Comparison of ENCODE assay signal across 8 cellular contexts in the genomic region with DNA sequence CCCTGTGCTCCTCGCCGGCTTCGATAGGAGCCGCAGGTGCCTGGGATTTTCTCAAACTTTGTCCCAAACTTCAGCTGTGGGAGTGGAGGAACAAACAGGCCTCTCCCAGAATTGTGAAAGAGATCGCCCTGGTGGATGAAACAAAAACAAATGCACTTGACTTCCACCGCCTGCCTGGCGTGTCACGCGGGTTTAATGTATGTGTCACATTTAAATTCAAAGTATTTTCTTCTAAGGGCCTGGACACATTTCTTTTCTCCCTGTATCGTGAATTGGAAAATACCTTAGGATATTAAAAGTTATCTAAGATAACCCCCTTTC. TPM values are rescaled to one million over a fixed set of nuclear protein-coding genes. Genes with fewer than 3 reads are reported as not detected.
DNase-seq lines count a peak whose midpoint lies in the region; ATAC-seq and TF ChIP-seq lines count a peak whose summit lies in the region.

No MANE protein-coding gene starts in this region.

- H3K4me3 ChIP-seq in PC-3 (ENCODE audit: low read length) (peak overlapping the region; percentile 98), stomach smooth muscle (ENCODE audit: low read length in 2 of 2) (peak overlapping the region; percentile 86)

- H2AFZ ChIP-seq in PC-3 (ENCODE audit: low read length) = peak overlapping the region; percentile 73

- POLR2A ChIA-PET in PC-3 (lab: Charles Lee; ENCODE audit: unreplicated experiment) (interaction anchor here (0.6 to 1.5 kb wide), 4 partner anchors 13 to 35 kb away, joined by 3 to 26 read pairs (median 6); no protein-coding TSS in a partner anchor), MCF 10A (lab: Yijun Ruan, JAX) (interaction anchor here (0.6 to 9.2 kb wide), 47 partner anchors 8 to 526 kb away, joined by 3 to 367 read pairs (median 6); a partner anchor contains a TSS)

- H3K9me3 Mint-ChIP-seq in MCF 10A (ENCODE audit: unreplicated experiment) = no peaks in the 10 kb centered on the region

- BruUV-seq in PC-3 (replicated peaks; lab: Mats Ljungman, UMichigan) = TSS peak; percentile 89
- TSS peak; percentile 84 for BruUV-seq in MCF 10A (replicated peaks; lab: Mats Ljungman, UMichigan)

- TF ChIP-seq CTCF in C4-2B (conservative IDR thresholded peaks at IDR 0.05) (peak; percentile 29; the same call in 1 of the 2 replicates), PC-3 (conservative IDR thresholded peaks at IDR 0.05; ENCODE audit: low read depth, low read length) (no peak), MCF 10A (IDR thresholded peaks at IDR 0.05; ENCODE audit: unreplicated experiment) (no peak)

- ATAC-seq in GM18870 (IDR thresholded peaks at IDR 0.05; ENCODE audit: unreplicated experiment) = peak; percentile 28
- peak; percentile 14 for ATAC-seq in HG03095 (IDR thresholded peaks at IDR 0.05; ENCODE audit: unreplicated experiment)
- ATAC-seq in PC-3 = peak; percentile 27
- peak; percentile 46 for ATAC-seq in left lobe of liver

- H3K27ac ChIP-seq in C4-2B = peak overlapping the region; percentile 98
- H3K27ac ChIP-seq in PC-3 (ENCODE audit: low read length) = peak overlapping the region; percentile 87
- peak overlapping the region; percentile 91 for H3K27ac ChIP-seq in stomach smooth muscle (ENCODE audit: low read length)

- peak; percentile 70 for DNase-seq in PC-3
- DNase-seq in MCF 10A (ENCODE audit: unreplicated experiment) = peak; percentile 85
- DNase-seq in left lobe of liver (ENCODE audit: low spot score) = no peak
- no peak for DNase-seq in ureter (ENCODE audit: low spot score)

- H3K27me3 Mint-ChIP-seq in MCF 10A (ENCODE audit: insufficient read depth, unreplicated experiment) = no peaks in the 10 kb centered on the region

- no peaks in the 10 kb centered on the region for H3K9me2 ChIP-seq in PC-3 (replicated peaks; ENCODE audit: low read length)

- H3K36me3 ChIP-seq in PC-3 (ENCODE audit: low read depth, low read length) = no peaks in the 10 kb centered on the region
- no peaks in the 10 kb centered on the region for H3K36me3 ChIP-seq in stomach smooth muscle (ENCODE audit: control insufficient read depth in 2 of 2, insufficient read depth in 2 of 2, low read length in 2 of 2)

- peak overlapping the region; percentile 95 for H3K9ac ChIP-seq in PC-3 (ENCODE audit: low read length)
- peak overlapping the region; percentile 80 to 86 for H3K9ac ChIP-seq in stomach smooth muscle (ENCODE audit: low read length in 2 of 2)

- H3K4me1 ChIP-seq in PC-3 (ENCODE audit: insufficient read depth, low read length) = peaks cover 34% of the 10 kb centered on the region
- H3K4me1 ChIP-seq in stomach smooth muscle (ENCODE audit: control insufficient read depth, insufficient read depth, low read length) = no peaks in the 10 kb centered on the region

- H3K9me3 ChIP-seq in PC-3 (ENCODE audit: low read length) = no peaks in the 10 kb centered on the region
- no peaks in the 10 kb centered on the region for H3K9me3 ChIP-seq in stomach smooth muscle (ENCODE audit: control insufficient read depth in 2 of 2, low read length in 2 of 2)

- peaks cover 62% of the 10 kb centered on the region for H3K79me2 ChIP-seq in PC-3 (ENCODE audit: low read length)

- H3K4me1 Mint-ChIP-seq in MCF 10A (ENCODE audit: insufficient read depth, unreplicated experiment) = peaks cover 44% of the 10 kb centered on the region

- H3K27ac Mint-ChIP-seq in MCF 10A (ENCODE audit: low read depth, unreplicated experiment) = peak overlapping the region; percentile 99

- peak overlapping the region; percentile 80 for H3K4me2 ChIP-seq in PC-3 (ENCODE audit: low read length)

- H3F3A ChIP-seq in PC-3 (ENCODE audit: low read length, unreplicated experiment) = no peaks in the 10 kb centered on the region

- peak overlapping the region; percentile 98 for H3K4me3 Mint-ChIP-seq in MCF 10A (ENCODE audit: unreplicated experiment)

- CTCF ChIA-PET in PC-3 (lab: Charles Lee) = interaction anchor here (0.6 to 1.4 kb wide), 4 partner anchors 22 to 100 kb away, joined by 3 to 10 read pairs (median 4); no protein-coding TSS in a partner anchor
- CTCF ChIA-PET in MCF 10A (lab: Yijun Ruan, JAX) = interaction anchor here (0.6 to 3.9 kb wide), 13 partner anchors 8 to 177 kb away, joined by 3 to 24 read pairs (median 5); no protein-coding TSS in a partner anchor

- peaks cover 34% of the 10 kb centered on the region for H4K20me1 ChIP-seq in PC-3 (ENCODE audit: low read length)

- intact Hi-C loops in PC-3 (cut with micrococcal nuclease) = loop anchor here (1.0 to 5.0 kb wide), 5 partner anchors 20 to 67 kb away; no protein-coding TSS in a partner anchor
- intact Hi-C loops in MCF 10A (cut with micrococcal nuclease) = loop anchor here (1.0 kb wide), 3 partner anchors 20 to 116 kb away; no protein-coding TSS in a partner anchor

- H3K36me3 Mint-ChIP-seq in MCF 10A (ENCODE audit: insufficient read depth, unreplicated experiment) = no peaks in the 10 kb centered on the region

- H3K27me3 ChIP-seq in PC-3 (ENCODE audit: low read length) = no peaks in the 10 kb centered on the region
- H3K27me3 ChIP-seq in stomach smooth muscle (ENCODE audit: control insufficient read depth in 1 of 2, insufficient read depth in 2 of 2, low read length in 2 of 2) = no peaks in the 10 kb centered on the region

RNA-seq across cellular contexts. Expression of a gene that starts 0.7 kb away (rescaled TPM):
- total RNA-seq in PC-3 (2014; rRNA removed) (8.5 and 10.9 TPM in 2 replicates), MCF 10A (2022) (34.7 and 38.8 TPM in 2 replicates), left lobe of liver (19.6 TPM), ureter (59.4 TPM)

Comparison
In these comparisons a context has a peak if more than half of its experiments do, and no peak if none do; other contexts are left out.
1. DNase-seq: peak in PC-3 (single experiment) and MCF 10A (single experiment); none in left lobe of liver (single experiment) and ureter (single experiment).
2. Peak in every context shown above with its lines, with median percentiles within 50 percentile points of each other: H3K27ac ChIP-seq and ATAC-seq.